17 cellular contexts compared by ENCODE assay signal in the genomic region with DNA sequence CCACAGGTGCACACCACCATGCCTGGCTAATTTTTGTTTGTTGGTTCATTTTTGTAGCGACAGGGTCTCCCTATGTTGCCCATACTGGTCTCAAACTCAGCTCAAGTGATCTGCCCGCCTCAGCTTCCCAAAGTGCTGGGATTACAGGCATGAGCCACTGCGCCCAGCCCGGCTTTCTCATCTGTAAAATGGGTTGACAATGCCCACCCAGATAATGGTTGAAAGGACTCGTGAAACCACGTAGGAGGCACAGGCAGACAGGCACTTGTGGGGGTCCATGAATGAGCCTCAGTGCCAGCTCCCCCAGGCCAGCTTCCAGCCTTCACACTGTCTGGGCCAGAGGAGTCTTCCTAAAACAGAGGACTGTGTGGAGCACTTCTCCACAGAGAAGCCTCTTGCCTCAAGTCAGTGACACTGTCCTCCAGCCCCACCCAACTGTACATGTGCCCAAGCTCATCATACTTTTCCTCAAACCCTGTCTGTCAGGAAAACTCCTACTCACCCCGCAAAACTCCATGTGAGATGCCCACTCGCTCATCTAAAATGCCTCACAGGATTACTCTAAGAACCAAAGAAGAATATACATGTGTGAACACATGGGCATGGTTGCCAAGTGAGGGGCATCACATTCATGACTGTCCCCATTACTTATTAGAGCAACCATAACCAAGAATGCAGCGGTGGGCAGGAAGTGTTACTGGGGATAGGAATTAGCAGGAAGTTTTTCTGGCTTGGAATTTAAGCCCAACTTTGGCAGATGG. TPM values are rescaled to one million over a fixed set of nuclear protein-coding genes. Genes with fewer than 3 reads are reported as not detected.
A peak's percentile ranks its signal among the peaks of the same experiment; 100 is the strongest.
DNase-seq lines count a peak whose midpoint lies in the region; ATAC-seq and TF ChIP-seq lines count a peak whose summit lies in the region.
"Had no signal": no experiment of that assay in that cellular context is flagged by ENCODE, and none has a peak within 500 bp of the region (broad histone marks: within the 10 kb centered on the region; RNA-seq: fewer than 3 reads in every experiment).

No MANE protein-coding gene starts in this region.

- H3K36me3 ChIP-seq in skeletal muscle tissue (ENCODE audit: control insufficient read depth in 3 of 3, insufficient read depth in 3 of 3, low read length in 3 of 3) = no peaks in the 10 kb centered on the region

- H3K4me1 Mint-ChIP-seq in brain = peaks cover 28% of the 10 kb centered on the region

- H3K9me3 Mint-ChIP-seq in brain = peaks cover 6 to 17% (median 11%) of the 10 kb centered on the region in 5 experiments
- H3K9me3 Mint-ChIP-seq: T-helper 1 cell treated with Interleukin-12 subunit alpha and Interleukin-12 subunit beta and Interleukin-4 antibody, amounts not matched to agents 30 μg/mL and 1 μg/mL, for 36 hours had no signal

- H3K4me3 ChIP-seq in right cardiac atrium (ENCODE audit: low read length) (no peak overlapping the region), skeletal muscle tissue (ENCODE audit: low read length in 3 of 3) (no peak overlapping the region)
- H3K4me3 ChIP-seq: PC-9 had no signal

- H3K27me3 Mint-ChIP-seq in brain = peaks cover 5% of the 10 kb centered on the region
- H3K27me3 Mint-ChIP-seq: activated CD8-positive, alpha-beta memory T cell treated with anti-CD3 and anti-CD28 coated beads, Interleukin-2, amount 10 ng/mL, durations not matched to agents 7 days and 5 days had no signal

- no peak overlapping the region for H3K9ac ChIP-seq in skeletal muscle tissue (ENCODE audit: low read depth in 1 of 3, low read length in 3 of 3)

- peak; percentile 56 for DNase-seq in LHCN-M2 (ENCODE audit: low read depth)
- DNase-seq in right cardiac atrium = peak; percentile 14 to 43 (median 37)
- no peak for DNase-seq in DMS79 treated with DMSO at 0.1 percent for 48 hours (lab: John Stamatoyannopoulos, UW)
- DNase-seq in AML-193 (lab: John Stamatoyannopoulos, UW) = no peak
- DNase-seq in ACHN = no peak
- DNase-seq: activated CD4-positive, CD25-positive, alpha-beta regulatory T cell; activated CD8-positive, alpha-beta memory T cell treated with anti-CD3 and anti-CD28 coated beads, Interleukin-2, amount 10 ng/mL, durations not matched to agents 7 days and 5 days; effector memory CD4-positive, alpha-beta T cell; NCI-H187 treated with DMSO at 0.1 percent for 48 hours; NCI-H526 treated with DMSO at 0.1 percent for 48 hours; PC-9; stimulated activated CD4-positive, alpha-beta T cell treated with anti-CD3 and anti-CD28 coated beads, Interleukin-1b, Interleukin-23, amount 100 ng/mL, for 48 hours had no signal

- WGBS in right cardiac atrium = 93% methylated on average over 9 of the region's 9 CpGs

- peaks cover 3% of the 10 kb centered on the region for H3K36me3 Mint-ChIP-seq in brain
- H3K36me3 Mint-ChIP-seq: activated CD8-positive, alpha-beta memory T cell treated with anti-CD3 and anti-CD28 coated beads, Interleukin-2, amount 10 ng/mL, durations not matched to agents 7 days and 5 days had no signal

- in situ Hi-C loops in ACHN (cut with HindIII; ENCODE audit: low pct_ligation_motif_present, low pct_unique_long_range_greater_than_20kb, low sequenced_read_pairs) = loop anchor here (25.0 kb wide), 1 partner anchor 303 kb away; no protein-coding TSS in a partner anchor

- H3K9me3 ChIP-seq in right cardiac atrium (ENCODE audit: control insufficient read depth, low read length) = no peaks in the 10 kb centered on the region
- peaks cover 0 to 4% (median 3%) of the 10 kb centered on the region in 3 donors for H3K9me3 ChIP-seq in skeletal muscle tissue (ENCODE audit: control insufficient read depth in 3 of 3, low read length in 3 of 3)

- ATAC-seq in right cardiac atrium = no peak
- no peak for ATAC-seq in GM19463 (IDR thresholded peaks at IDR 0.05; ENCODE audit: unreplicated experiment)
- ATAC-seq: activated CD8-positive, alpha-beta memory T cell treated with anti-CD3 and anti-CD28 coated beads, Interleukin-2, amount 10 ng/mL, durations not matched to agents 7 days and 5 days had no signal

- H3K4me3 Mint-ChIP-seq in brain = no peak overlapping the region
- H3K4me3 Mint-ChIP-seq: activated CD8-positive, alpha-beta memory T cell treated with anti-CD3 and anti-CD28 coated beads, Interleukin-2, amount 10 ng/mL, durations not matched to agents 7 days and 5 days; T-helper 1 cell treated with Interleukin-12 subunit alpha and Interleukin-12 subunit beta and Interleukin-4 antibody, amounts not matched to agents 30 μg/mL and 1 μg/mL, for 36 hours had no signal

- no peak for TF ChIP-seq CTCF in brain (conservative IDR thresholded peaks at IDR 0.05)

- H3K27me3 ChIP-seq in right cardiac atrium (ENCODE audit: control insufficient read depth, insufficient read depth) = no peaks in the 10 kb centered on the region
- H3K27me3 ChIP-seq in skeletal muscle tissue (ENCODE audit: control insufficient read depth in 3 of 3, insufficient read depth in 3 of 3, low read length in 3 of 3) = no peaks in the 10 kb centered on the region

- intact Hi-C loops in right cardiac atrium (cut with DNase I) = loop anchor here in 3 of 4 donors (5.0 to 10.0 kb wide), 4 partner anchors 63 to 286 kb away; partner anchors contain the start of gene GTSE1 (in 1 of the 3)

- no peak overlapping the region for H3K27ac ChIP-seq in right cardiac atrium (ENCODE audit: low read length)
- peak overlapping the region; percentile 93 for H3K27ac ChIP-seq in skeletal muscle tissue (ENCODE audit: low read depth, low read length)
- H3K27ac ChIP-seq: PC-9 had no signal

- H3K27ac Mint-ChIP-seq in brain = peak overlapping the region in 4 of 5 experiments; percentile 12 to 79 (median 28)
- H3K27ac Mint-ChIP-seq: activated CD8-positive, alpha-beta memory T cell treated with anti-CD3 and anti-CD28 coated beads, Interleukin-2, amount 10 ng/mL, durations not matched to agents 7 days and 5 days; T-helper 1 cell treated with Interleukin-12 subunit alpha and Interleukin-12 subunit beta and Interleukin-4 antibody, amounts not matched to agents 30 μg/mL and 1 μg/mL, for 36 hours had no signal

- H3K4me1 ChIP-seq in right cardiac atrium (ENCODE audit: control insufficient read depth, insufficient read depth, low read length) (peaks cover 9% of the 10 kb centered on the region), skeletal muscle tissue (ENCODE audit: control insufficient read depth in 3 of 3, insufficient read depth in 3 of 3, low read length in 3 of 3) (peaks cover 42 to 48% (median 43%) of the 10 kb centered on the region in 3 donors)

RNA-seq across cellular contexts. Expression of gene WNT7B, which starts 32.1 kb away (rescaled TPM):
- 0.13 TPM in 1 of 2 replicates, not detected in the other for total RNA-seq in LHCN-M2 (2014; rRNA removed)
- polyA plus RNA-seq in LHCN-M2 (2012) = 0.02 TPM
- 15.9 TPM for polyA plus RNA-seq in brain (ENCODE audit: insufficient read depth, low read depth, low replicate concordance)
- total RNA-seq in right cardiac atrium = not detected
- not detected for polyA plus RNA-seq in right cardiac atrium
- not detected for total RNA-seq in skeletal muscle tissue
- total RNA-seq: activated CD8-positive, alpha-beta memory T cell treated with anti-CD3 and anti-CD28 coated beads, Interleukin-2, amount 10 ng/mL, durations not matched to agents 7 days and 5 days; mononuclear cell had no signal

Comparison
In these comparisons a context has a peak if more than half of its experiments do, and no peak if none do; other contexts are left out.
1. DNase-seq: peak in LHCN-M2 (single experiment) and right cardiac atrium (3 of 3); none in DMS79 treated with DMSO at 0.1 percent for 48 hours (single experiment), AML-193 (0 of 2) and ACHN (single experiment).